Comparison of ENCODE assay signal across 19 cellular contexts in genomic region chr11:72230764-72231365, GRCh38. TPM values are rescaled to one million over a fixed set of nuclear protein-coding genes. Genes with fewer than 3 reads are reported as not detected.
A peak's percentile ranks its signal among the peaks of the same experiment; 100 is the strongest.
DNase-seq lines count a peak whose midpoint lies in the region; ATAC-seq and TF ChIP-seq lines count a peak whose summit lies in the region.
"Had no signal": no experiment of that assay in that cellular context is flagged by ENCODE, and none has a peak within 500 bp of the region (broad histone marks: within the 10 kb centered on the region; RNA-seq: fewer than 3 reads in every experiment).

No MANE protein-coding gene starts in this region.

- H3K4me1 Mint-ChIP-seq in natural killer cell treated with Interleukin-12 subunit alpha and Interleukin-12 subunit beta and Interleukin-15 and Interleukin-18, amount 100 ng/mL, for 72 hours (ENCODE audit: low read depth in 2 of 2), result peaks cover 6 to 17% of the 10 kb centered on the region in 2 donors
- peaks cover 9 to 41% of the 10 kb centered on the region in 2 donors for H3K4me1 Mint-ChIP-seq in natural killer cell
- H3K4me1 Mint-ChIP-seq in activated T-helper 1 cell treated with anti-CD3 and anti-CD28 coated beads, Interleukin-12 subunit alpha, Interleukin-12 subunit beta, Interleukin-2, Interleukin-4 antibody, amounts not matched to agents 30 ng/mL and 10 ng/mL and 1 ng/mL, durations not matched to agents 14 hours and 24 hours and 36 hours (ENCODE audit: low read depth), result no peaks in the 10 kb centered on the region

- peaks cover 37% of the 10 kb centered on the region for H3K79me2 ChIP-seq in GM23248 (ENCODE audit: insufficient read depth)

- no peaks in the 10 kb centered on the region for H3K9me3 Mint-ChIP-seq in natural killer cell treated with Interleukin-12 subunit alpha and Interleukin-12 subunit beta and Interleukin-15 and Interleukin-18, amount 100 ng/mL, for 72 hours
- H3K9me3 Mint-ChIP-seq in natural killer cell, result no peaks in the 10 kb centered on the region
- H3K9me3 Mint-ChIP-seq in activated T-helper 1 cell treated with anti-CD3 and anti-CD28 coated beads, Interleukin-12 subunit alpha, Interleukin-12 subunit beta, Interleukin-2, Interleukin-4 antibody, amounts not matched to agents 30 ng/mL and 10 ng/mL and 1 ng/mL, durations not matched to agents 14 hours and 24 hours and 36 hours, result no peaks in the 10 kb centered on the region
- H3K9me3 Mint-ChIP-seq: CD14-positive monocyte had no signal

- no peak overlapping the region for H3K4me3 ChIP-seq in GM23248
- H3K4me3 ChIP-seq: HAP-1, SJCRH30 had no signal

- H3K27me3 ChIP-seq in GM23248 (replicated peaks; ENCODE audit: insufficient read depth), result no peaks in the 10 kb centered on the region
- H3K27me3 ChIP-seq: SJCRH30 had no signal

- H2AFZ ChIP-seq in GM23248, result no peak overlapping the region

- intact Hi-C loops in natural killer cell (cut with micrococcal nuclease), result no loop called here
- intact Hi-C loops in activated T-helper 1 cell treated with anti-CD3 and anti-CD28 coated beads, Interleukin-12 subunit alpha, Interleukin-12 subunit beta, Interleukin-2, Interleukin-4 antibody, amounts not matched to agents 30 ng/mL and 10 ng/mL and 1 ng/mL, durations not matched to agents 14 hours and 24 hours and 36 hours (cut with micrococcal nuclease), result no loop called here

- H3K4me1 ChIP-seq in GM23248 (ENCODE audit: insufficient read depth), result peaks cover under 1% of the 10 kb centered on the region; the same call in 1 of the 2 replicates
- H3K4me1 ChIP-seq: HAP-1 had no signal

- 90% methylated on average over 15 to 17 of the region's 18 CpGs for WGBS in GM23248 (ENCODE audit: low coverage in 1 of 2, low lambda C conversion rate in 2 of 2, missing lambda C conversion rate in 2 of 2), 2 experiments

- H3K4me3 Mint-ChIP-seq in natural killer cell treated with Interleukin-12 subunit alpha and Interleukin-12 subunit beta and Interleukin-15 and Interleukin-18, amount 100 ng/mL, for 72 hours, result no peak overlapping the region
- H3K4me3 Mint-ChIP-seq in natural killer cell, result no peak overlapping the region
- no peak overlapping the region for H3K4me3 Mint-ChIP-seq in activated T-helper 1 cell treated with anti-CD3 and anti-CD28 coated beads, Interleukin-12 subunit alpha, Interleukin-12 subunit beta, Interleukin-2, Interleukin-4 antibody, amounts not matched to agents 30 ng/mL and 10 ng/mL and 1 ng/mL, durations not matched to agents 14 hours and 24 hours and 36 hours
- H3K4me3 Mint-ChIP-seq: CD14-positive monocyte had no signal

- in situ Hi-C loops in GM23248 (cut with MboI), result no loop called here

- H3K9ac ChIP-seq in GM23248, result no peak overlapping the region

- no peak overlapping the region for H3K4me2 ChIP-seq in GM23248 (ENCODE audit: unreplicated experiment)

- H3K9me3 ChIP-seq in GM23248 (ENCODE audit: low read depth), result no peaks in the 10 kb centered on the region
- H3K9me3 ChIP-seq: HAP-1, SJCRH30 had no signal

- no peak overlapping the region for H3K27ac ChIP-seq in GM23248
- H3K27ac ChIP-seq: SJCRH30 had no signal

- DNase-seq in natural killer cell treated with Interleukin-12 subunit alpha and Interleukin-12 subunit beta and Interleukin-15 and Interleukin-18, amount 100 ng/mL, for 72 hours (ENCODE audit: low spot score), result peak; percentile 59
- DNase-seq in natural killer cell (no peak), mesenteric fat pad (ENCODE audit: low spot score) (peak; percentile 84), GM23248 (no peak), cerebellar cortex (ENCODE audit: low spot score) (no peak)
- DNase-seq in activated CD8-positive, alpha-beta memory T cell treated with anti-CD3 and anti-CD28 coated beads, Interleukin-2, amount 50 U/mL, for 48 hours, result peak; percentile 33
- DNase-seq in activated T-helper 1 cell treated with anti-CD3 and anti-CD28 coated beads, Interleukin-12 subunit alpha, Interleukin-12 subunit beta, Interleukin-2, Interleukin-4 antibody, amounts not matched to agents 30 ng/mL and 10 ng/mL and 1 ng/mL, durations not matched to agents 14 hours and 24 hours and 36 hours (ENCODE audit: low spot score), result no peak
- DNase-seq: ACHN, AML-193, GF-D8, NCI-H1436, NCI-H2029 treated with DMSO at 0.1 percent for 48 hours, NCI-H2171 treated with DMSO at 0.1 percent for 48 hours, NCI-H446 treated with DMSO at 0.1 percent for 48 hours, SJCRH30 had no signal

- no peak for ATAC-seq in natural killer cell treated with Interleukin-12 subunit alpha and Interleukin-12 subunit beta and Interleukin-15 and Interleukin-18, amount 100 ng/mL, for 72 hours
- no peak for ATAC-seq in natural killer cell

- no peak overlapping the region for H3K27ac Mint-ChIP-seq in natural killer cell treated with Interleukin-12 subunit alpha and Interleukin-12 subunit beta and Interleukin-15 and Interleukin-18, amount 100 ng/mL, for 72 hours
- no peak overlapping the region for H3K27ac Mint-ChIP-seq in natural killer cell
- H3K27ac Mint-ChIP-seq in activated T-helper 1 cell treated with anti-CD3 and anti-CD28 coated beads, Interleukin-12 subunit alpha, Interleukin-12 subunit beta, Interleukin-2, Interleukin-4 antibody, amounts not matched to agents 30 ng/mL and 10 ng/mL and 1 ng/mL, durations not matched to agents 14 hours and 24 hours and 36 hours, result no peak overlapping the region

- TF ChIP-seq CTCF in natural killer cell (IDR thresholded peaks at IDR 0.05), result no peak

- peaks cover 24% of the 10 kb centered on the region; the same call in 1 of the 2 replicates for H3F3A ChIP-seq in GM23248 (ENCODE audit: insufficient read depth)

- H3K27me3 Mint-ChIP-seq in natural killer cell treated with Interleukin-12 subunit alpha and Interleukin-12 subunit beta and Interleukin-15 and Interleukin-18, amount 100 ng/mL, for 72 hours, result no peaks in the 10 kb centered on the region
- no peaks in the 10 kb centered on the region for H3K27me3 Mint-ChIP-seq in natural killer cell (ENCODE audit: low read depth in 2 of 2)
- H3K27me3 Mint-ChIP-seq in activated T-helper 1 cell treated with anti-CD3 and anti-CD28 coated beads, Interleukin-12 subunit alpha, Interleukin-12 subunit beta, Interleukin-2, Interleukin-4 antibody, amounts not matched to agents 30 ng/mL and 10 ng/mL and 1 ng/mL, durations not matched to agents 14 hours and 24 hours and 36 hours (ENCODE audit: insufficient read depth), result no peaks in the 10 kb centered on the region

- no peaks in the 10 kb centered on the region for H3K9me2 ChIP-seq in GM23248 (ENCODE audit: insufficient read depth)

- no peaks in the 10 kb centered on the region for H4K20me1 ChIP-seq in GM23248 (ENCODE audit: insufficient read depth)

- no peaks in the 10 kb centered on the region for H3K36me3 Mint-ChIP-seq in natural killer cell treated with Interleukin-12 subunit alpha and Interleukin-12 subunit beta and Interleukin-15 and Interleukin-18, amount 100 ng/mL, for 72 hours
- no peaks in the 10 kb centered on the region for H3K36me3 Mint-ChIP-seq in natural killer cell
- peaks cover 31% of the 10 kb centered on the region for H3K36me3 Mint-ChIP-seq in activated T-helper 1 cell treated with anti-CD3 and anti-CD28 coated beads, Interleukin-12 subunit alpha, Interleukin-12 subunit beta, Interleukin-2, Interleukin-4 antibody, amounts not matched to agents 30 ng/mL and 10 ng/mL and 1 ng/mL, durations not matched to agents 14 hours and 24 hours and 36 hours (ENCODE audit: low read depth)

- peaks cover 33% of the 10 kb centered on the region; the same call in 1 of the 2 replicates for H3K36me3 ChIP-seq in GM23248 (ENCODE audit: low read depth)

RNA-seq across cellular contexts. Expression of gene INPPL1, which starts 6.3 kb away (rescaled TPM):
- total RNA-seq in natural killer cell treated with Interleukin-12 subunit alpha and Interleukin-12 subunit beta and Interleukin-15 and Interleukin-18, amount 100 ng/mL, for 72 hours, result 100 to 1,000 TPM; 113 to 176 TPM
- total RNA-seq in natural killer cell (100 to 1,000 TPM; 193 to 207 (median 195) TPM), mesenteric fat pad (107 TPM)
- 68.0 and 70.6 TPM in 2 replicates for total RNA-seq in GM23248 (2014; rRNA removed; shearing (Covaris generic))
- polyA plus RNA-seq in GM23248 (2016; fragmentation: Nextera tagmentation; extraction: Ambion mirVana), result 24.9 and 28.4 TPM in 2 replicates
- 139 and 140 TPM in 2 replicates for total RNA-seq in activated T-helper 1 cell treated with anti-CD3 and anti-CD28 coated beads, Interleukin-12 subunit alpha, Interleukin-12 subunit beta, Interleukin-2, Interleukin-4 antibody, amounts not matched to agents 30 ng/mL and 10 ng/mL and 1 ng/mL, durations not matched to agents 14 hours and 24 hours and 36 hours

RNA-seq across cellular contexts. Expression of gene PHOX2A, which starts 13.1 kb away (rescaled TPM):
- total RNA-seq in natural killer cell treated with Interleukin-12 subunit alpha and Interleukin-12 subunit beta and Interleukin-15 and Interleukin-18, amount 100 ng/mL, for 72 hours, result not detected
- total RNA-seq in natural killer cell (not detected), mesenteric fat pad (not detected)
- not detected in 2 replicates for total RNA-seq in GM23248 (2014; rRNA removed; shearing (Covaris generic))
- polyA plus RNA-seq in GM23248 (2016; fragmentation: Nextera tagmentation; extraction: Ambion mirVana), result not detected in 2 replicates
- total RNA-seq in activated T-helper 1 cell treated with anti-CD3 and anti-CD28 coated beads, Interleukin-12 subunit alpha, Interleukin-12 subunit beta, Interleukin-2, Interleukin-4 antibody, amounts not matched to agents 30 ng/mL and 10 ng/mL and 1 ng/mL, durations not matched to agents 14 hours and 24 hours and 36 hours, result not detected in 2 replicates
- total RNA-seq: Daoy, HT1080, SJCRH30 had no signal
- polyA plus RNA-seq: CD14-positive monocyte had no signal

RNA-seq across cellular contexts. Expression of gene FOLR2, which starts 14.3 kb away (rescaled TPM):
- total RNA-seq in natural killer cell treated with Interleukin-12 subunit alpha and Interleukin-12 subunit beta and Interleukin-15 and Interleukin-18, amount 100 ng/mL, for 72 hours, result not detected
- not detected for total RNA-seq in natural killer cell
- total RNA-seq in mesenteric fat pad, result 77.3 TPM
- total RNA-seq in GM23248 (2014; rRNA removed; shearing (Covaris generic)), result not detected in 2 replicates
- not detected in 2 replicates for polyA plus RNA-seq in GM23248 (2016; fragmentation: Nextera tagmentation; extraction: Ambion mirVana)
- total RNA-seq in activated T-helper 1 cell treated with anti-CD3 and anti-CD28 coated beads, Interleukin-12 subunit alpha, Interleukin-12 subunit beta, Interleukin-2, Interleukin-4 antibody, amounts not matched to agents 30 ng/mL and 10 ng/mL and 1 ng/mL, durations not matched to agents 14 hours and 24 hours and 36 hours, result not detected in 2 replicates
- total RNA-seq: Daoy, HT1080, SJCRH30 had no signal

RNA-seq across cellular contexts. Expression of gene FOLR1, which starts 38.9 kb away (rescaled TPM):
- total RNA-seq in natural killer cell treated with Interleukin-12 subunit alpha and Interleukin-12 subunit beta and Interleukin-15 and Interleukin-18, amount 100 ng/mL, for 72 hours, result not detected
- total RNA-seq in natural killer cell (not detected), mesenteric fat pad (0.32 TPM)
- total RNA-seq in GM23248 (2014; rRNA removed; shearing (Covaris generic)), result not detected in 2 replicates
- 0.24 TPM in 1 of 2 replicates, not detected in the other for polyA plus RNA-seq in GM23248 (2016; fragmentation: Nextera tagmentation; extraction: Ambion mirVana)
- not detected in 2 replicates for total RNA-seq in activated T-helper 1 cell treated with anti-CD3 and anti-CD28 coated beads, Interleukin-12 subunit alpha, Interleukin-12 subunit beta, Interleukin-2, Interleukin-4 antibody, amounts not matched to agents 30 ng/mL and 10 ng/mL and 1 ng/mL, durations not matched to agents 14 hours and 24 hours and 36 hours
- total RNA-seq: Daoy, HT1080 had no signal
- polyA plus RNA-seq: CD14-positive monocyte had no signal

Comparison
In these comparisons a context has a peak if more than half of its experiments do, and no peak if none do; other contexts are left out.
1. DNase-seq: peak in natural killer cell treated with Interleukin-12 subunit alpha and Interleukin-12 subunit beta and Interleukin-15 and Interleukin-18, amount 100 ng/mL, for 72 hours (single experiment), activated CD8-positive, alpha-beta memory T cell treated with anti-CD3 and anti-CD28 coated beads, Interleukin-2, amount 50 U/mL, for 48 hours (single experiment) and mesenteric fat pad (single experiment); none in natural killer cell (single experiment), GM23248 (single experiment), activated T-helper 1 cell treated with anti-CD3 and anti-CD28 coated beads, Interleukin-12 subunit alpha, Interleukin-12 subunit beta, Interleukin-2, Interleukin-4 antibody, amounts not matched to agents 30 ng/mL and 10 ng/mL and 1 ng/mL, durations not matched to agents 14 hours and 24 hours and 36 hours (single experiment) and cerebellar cortex (single experiment).
2. RNA of gene FOLR2, which starts 14.3 kb away (total RNA-seq): 77.3 TPM in mesenteric fat pad (single experiment); not detected in natural killer cell, not detected in natural killer cell treated with Interleukin-12 subunit alpha and Interleukin-12 subunit beta and Interleukin-15 and Interleukin-18, amount 100 ng/mL, for 72 hours, not detected in GM23248 and not detected in activated T-helper 1 cell treated with anti-CD3 and anti-CD28 coated beads, Interleukin-12 subunit alpha, Interleukin-12 subunit beta, Interleukin-2, Interleukin-4 antibody, amounts not matched to agents 30 ng/mL and 10 ng/mL and 1 ng/mL, durations not matched to agents 14 hours and 24 hours and 36 hours; every median in the first group is over 10 times any median in the second.